Comparison of ENCODE assay signal across 22 cellular contexts in genomic region chr14:79043194-79043889, GRCh38.
"Had no signal": no experiment of that assay in that cellular context is flagged by ENCODE, and none has a peak within 500 bp of the region (broad histone marks: within the 10 kb centered on the region; RNA-seq: fewer than 3 reads in every experiment).

No MANE protein-coding gene starts in this region.

- ATAC-seq: activated CD4-positive, alpha-beta T cell treated with anti-CD3 and anti-CD28 coated beads for 36 hours; activated T-helper 17 cell treated with anti-CD3 and anti-CD28 coated beads, Interleukin-2, amount 50 U/mL, for 72 hours; T-cell had no signal

- H3K4me3 Mint-ChIP-seq: activated CD4-positive, alpha-beta memory T cell treated with anti-CD3 and anti-CD28 coated beads, Interleukin-2, amount 10 ng/mL, durations not matched to agents 7 days and 5 days; activated CD4-positive, alpha-beta T cell treated with anti-CD3 and anti-CD28 coated beads for 36 hours; activated naive CD4-positive, alpha-beta T cell treated with anti-CD3 and anti-CD28 coated beads, Interleukin-2, amount 10 ng/mL, durations not matched to agents 7 days and 5 days; activated naive CD8-positive, alpha-beta T cell treated with anti-CD3 and anti-CD28 coated beads for 36 hours; activated T-helper 17 cell treated with anti-CD3 and anti-CD28 coated beads, Interleukin-2, amount 50 U/mL, for 72 hours; T-cell had no signal

- DNase-seq: activated CD4-positive, alpha-beta memory T cell treated with anti-CD3 and anti-CD28 coated beads, Interleukin-2, amount 10 ng/mL, durations not matched to agents 7 days and 5 days; activated CD4-positive, alpha-beta T cell treated with anti-CD3 and anti-CD28 coated beads for 36 hours; activated CD4-positive, alpha-beta T cell treated with anti-CD3 and anti-CD28 coated beads, Interleukin-2, amount 50 U/mL, for 1 hour; activated CD4-positive, CD25-positive, alpha-beta regulatory T cell; activated gamma-delta T cell treated with Interleukin-2 at 50 U/mL for 16 hours; activated naive CD4-positive, alpha-beta T cell treated with anti-CD3 and anti-CD28 coated beads, Interleukin-2, amount 10 ng/mL, durations not matched to agents 7 days and 5 days; activated naive CD8-positive, alpha-beta T cell treated with anti-CD3 and anti-CD28 coated beads for 36 hours; activated T-cell treated with anti-CD3 and anti-CD28 coated beads for 4 hours; activated T-cell treated with anti-CD3 and anti-CD28 coated beads, Interleukin-2, amount 50 U/mL, for 48 hours; cerebellar nuclear complex; MV-4-11; NCI-H1105; NCI-H1436 treated with DMSO at 0.1 percent for 48 hours; NCI-H187 treated with DMSO at 0.1 percent for 48 hours; NCI-H2081 treated with DMSO at 0.1 percent for 48 hours; NCI-H446; NCI-H524; PC-9; SIG-M5; T-cell had no signal

- H3K4me3 ChIP-seq: PC-9 had no signal

- H3K36me3 Mint-ChIP-seq: activated naive CD4-positive, alpha-beta T cell treated with anti-CD3 and anti-CD28 coated beads, Interleukin-2, amount 10 ng/mL, durations not matched to agents 7 days and 5 days; activated naive CD8-positive, alpha-beta T cell treated with anti-CD3 and anti-CD28 coated beads for 36 hours; T-cell had no signal

- H3K27me3 Mint-ChIP-seq: activated CD4-positive, alpha-beta memory T cell treated with anti-CD3 and anti-CD28 coated beads, Interleukin-2, amount 10 ng/mL, durations not matched to agents 7 days and 5 days; activated CD4-positive, alpha-beta T cell treated with anti-CD3 and anti-CD28 coated beads for 36 hours; activated naive CD4-positive, alpha-beta T cell treated with anti-CD3 and anti-CD28 coated beads, Interleukin-2, amount 10 ng/mL, durations not matched to agents 7 days and 5 days; activated naive CD8-positive, alpha-beta T cell treated with anti-CD3 and anti-CD28 coated beads for 36 hours; activated T-helper 17 cell treated with anti-CD3 and anti-CD28 coated beads, Interleukin-2, amount 50 U/mL, for 72 hours; T-cell had no signal

- H3K27ac Mint-ChIP-seq: activated CD4-positive, alpha-beta memory T cell treated with anti-CD3 and anti-CD28 coated beads, Interleukin-2, amount 10 ng/mL, durations not matched to agents 7 days and 5 days; activated CD4-positive, alpha-beta T cell treated with anti-CD3 and anti-CD28 coated beads for 36 hours; activated naive CD4-positive, alpha-beta T cell treated with anti-CD3 and anti-CD28 coated beads, Interleukin-2, amount 10 ng/mL, durations not matched to agents 7 days and 5 days; activated naive CD8-positive, alpha-beta T cell treated with anti-CD3 and anti-CD28 coated beads for 36 hours; activated T-helper 17 cell treated with anti-CD3 and anti-CD28 coated beads, Interleukin-2, amount 50 U/mL, for 72 hours; T-cell had no signal

- H3K4me2 ChIP-seq: PC-9 had no signal

- H3K9me3 Mint-ChIP-seq: activated CD4-positive, alpha-beta memory T cell treated with anti-CD3 and anti-CD28 coated beads, Interleukin-2, amount 10 ng/mL, durations not matched to agents 7 days and 5 days had no signal

- H2AFZ ChIP-seq: PC-9 had no signal

- H3K27ac ChIP-seq: PC-9, VCaP had no signal

- H3K4me1 Mint-ChIP-seq: activated CD4-positive, alpha-beta memory T cell treated with anti-CD3 and anti-CD28 coated beads, Interleukin-2, amount 10 ng/mL, durations not matched to agents 7 days and 5 days; activated CD4-positive, alpha-beta T cell treated with anti-CD3 and anti-CD28 coated beads for 36 hours; activated naive CD4-positive, alpha-beta T cell treated with anti-CD3 and anti-CD28 coated beads, Interleukin-2, amount 10 ng/mL, durations not matched to agents 7 days and 5 days; activated naive CD8-positive, alpha-beta T cell treated with anti-CD3 and anti-CD28 coated beads for 36 hours; activated T-helper 17 cell treated with anti-CD3 and anti-CD28 coated beads, Interleukin-2, amount 50 U/mL, for 72 hours; T-cell had no signal
